In genomic region chr1:160342520-160342919, GRCh38 we compare ENCODE assay signal across 8 cellular contexts. TPM values are rescaled to one million over a fixed set of nuclear protein-coding genes. Genes with fewer than 3 reads are reported as not detected.
A peak's percentile ranks its signal among the peaks of the same experiment; 100 is the strongest.
DNase-seq lines count a peak whose midpoint lies in the region; ATAC-seq, FAIRE-seq and TF ChIP-seq lines count a peak whose summit lies in the region.

No MANE protein-coding gene starts in this region.

- peak overlapping the region; percentile 99 for H3K4ac ChIP-seq in IMR-90 (ENCODE audit: low read depth, low read length)

- no peak for TF ChIP-seq POLR2A in IMR-90 (IDR thresholded peaks at IDR 0.05; ENCODE audit: low read depth, low read length)
- TF ChIP-seq POLR2A in K562 (conservative IDR thresholded peaks at IDR 0.05), result no peak

- DNase-seq in BE2C (no peak), IMR-90 (no peak), K562 (ENCODE audit: extremely low read depth in 1 of 4, low spot score in 3 of 4) (peak in 1 of 4 experiments; percentile 24), kidney tubule cell (ENCODE audit: low spot score) (peak; percentile 30), thoracic aorta (ENCODE audit: low spot score) (no peak), COLO829 (ENCODE audit: low spot score) (no peak), SKM-1 treated with dmso at 0.1 percent for 144 hours (lab: John Stamatoyannopoulos, UW; ENCODE audit: unreplicated experiment) (no peak), MV-4-11 (lab: John Stamatoyannopoulos, UW) (no peak)

- dilution Hi-C loops in IMR-90 (cut with HindIII; ENCODE audit: low sequenced_read_pairs, unreplicated experiment), result no loop called here

- in situ Hi-C loops in IMR-90 (cut with MboI; ENCODE audit: low sequenced_read_pairs) (no loop called here), K562 (cut with MboI) (no loop called here)

- H3K4me1 ChIP-seq in BE2C, result no peaks in the 10 kb centered on the region
- peaks cover 3% of the 10 kb centered on the region for H3K4me1 ChIP-seq in IMR-90 (ENCODE audit: control insufficient read depth, insufficient read depth, low read length)
- peaks cover 0 to 14% of the 10 kb centered on the region in 2 experiments; a peak in 2 of 5 replicates for H3K4me1 ChIP-seq in K562 (replicated peaks in 1 of 2; ENCODE audit: control insufficient read depth in 2 of 2, insufficient read depth in 2 of 2, low read length in 2 of 2)
- H3K4me1 ChIP-seq in thoracic aorta (ENCODE audit: control insufficient read depth in 1 of 2, low read depth in 2 of 2), result peaks cover 19 to 30% of the 10 kb centered on the region in 2 donors

- POLR2A ChIA-PET in IMR-90 (lab: Charles Lee; ENCODE audit: unreplicated experiment) (no interaction called here), K562 (lab: Yijun Ruan, JAX) (interaction anchor here (0.6 to 1.3 kb wide), 5 partner anchors 8 to 14 kb away, joined by 3 to 5 read pairs (median 3); no protein-coding TSS in a partner anchor)

- peaks cover 35% of the 10 kb centered on the region for H4K20me1 ChIP-seq in IMR-90 (ENCODE audit: insufficient read depth, low read length)
- no peaks in the 10 kb centered on the region for H4K20me1 ChIP-seq in K562 (replicated peaks; ENCODE audit: control insufficient read depth, insufficient read depth, low read length)

- H2BK20ac ChIP-seq in IMR-90 (ENCODE audit: low read depth, low read length), result no peak overlapping the region

- peak overlapping the region; percentile 86 for H4K5ac ChIP-seq in IMR-90 (ENCODE audit: low read depth, low read length)

- peak overlapping the region; percentile 92 for H3K4me2 ChIP-seq in IMR-90 (ENCODE audit: low read depth, low read length)
- H3K4me2 ChIP-seq in K562 (ENCODE audit: insufficient read depth, low read length), result peak overlapping the region; percentile 98

- peak overlapping the region; percentile 100 for H2AK9ac ChIP-seq in IMR-90 (replicated peaks; ENCODE audit: low read depth, low read length, poor library complexity)

- peaks cover 12 to 61% of the 10 kb centered on the region in 2 experiments; a peak in 2 of 4 replicates for H3K79me1 ChIP-seq in IMR-90 (ENCODE audit: low read depth in 1 of 2, low read length in 2 of 2)

- H3K27me3 ChIP-seq in BE2C (no peaks in the 10 kb centered on the region), IMR-90 (ENCODE audit: control insufficient read depth, insufficient read depth, low read length) (no peaks in the 10 kb centered on the region), K562 (ENCODE audit: control insufficient read depth in 2 of 2, insufficient read depth in 2 of 2, low read length in 2 of 2) (no peaks in the 10 kb centered on the region), thoracic aorta (replicated peaks; ENCODE audit: insufficient read depth) (no peaks in the 10 kb centered on the region)

- peak overlapping the region; percentile 97 for H2AFZ ChIP-seq in IMR-90 (replicated peaks; ENCODE audit: low read length, poor library complexity)
- H2AFZ ChIP-seq in K562 (ENCODE audit: low read depth, low read length), result peak overlapping the region; percentile 96

- peak overlapping the region; percentile 97 for H3K56ac ChIP-seq in IMR-90 (ENCODE audit: extremely low read depth, insufficient read depth, low read length)

- intact Hi-C loops in IMR-90 (cut with micrococcal nuclease) (no loop called here), K562 (cut with micrococcal nuclease) (no loop called here)

- peaks cover 71% of the 10 kb centered on the region for H3K79me2 ChIP-seq in K562 (ENCODE audit: control insufficient read depth, insufficient read depth, low read length)

- H3K9me1 ChIP-seq in IMR-90 (ENCODE audit: insufficient read depth, low read length) (no peaks in the 10 kb centered on the region), K562 (ENCODE audit: control insufficient read depth, insufficient read depth, low read length) (no peaks in the 10 kb centered on the region)

- H3K9ac ChIP-seq in IMR-90 (ENCODE audit: low read depth, low read length) (peak overlapping the region; percentile 100), K562 (ENCODE audit: insufficient read depth in 1 of 2, low read depth in 2 of 2, low read length in 2 of 2) (peak overlapping the region; percentile 99 to 100)

- peak; percentile 19 for ATAC-seq in IMR-90 (ENCODE audit: low read depth)
- ATAC-seq in K562, result peak; percentile 27
- peak; percentile 37 for ATAC-seq in thoracic aorta (ENCODE audit: insufficient number of reproducible peaks, low FRiP score, low read depth)

- H4K91ac ChIP-seq in IMR-90 (ENCODE audit: insufficient read depth, low read depth, low read length), result peak overlapping the region; percentile 95

- peak overlapping the region; percentile 94 to 99 for H4K8ac ChIP-seq in IMR-90 (ENCODE audit: low read depth in 2 of 2, low read length in 2 of 2)

- peak overlapping the region; percentile 66 for H3K18ac ChIP-seq in IMR-90 (ENCODE audit: low read depth, low read length)

- peak overlapping the region; percentile 99 for H3K27ac ChIP-seq in IMR-90 (ENCODE audit: insufficient read depth, low read length)
- H3K27ac ChIP-seq in K562 (ENCODE audit: extremely low read depth, low read depth, low read length), result peak overlapping the region; percentile 96
- peak overlapping the region; percentile 86 to 88 for H3K27ac ChIP-seq in thoracic aorta

- H3K36me3 ChIP-seq in BE2C, result peaks cover 29% of the 10 kb centered on the region
- peaks cover 12% of the 10 kb centered on the region for H3K36me3 ChIP-seq in IMR-90 (ENCODE audit: control insufficient read depth, insufficient read depth, low read length)
- H3K36me3 ChIP-seq in K562 (ENCODE audit: control insufficient read depth, insufficient read depth, low read length), result peaks cover 67% of the 10 kb centered on the region
- peaks cover 23% of the 10 kb centered on the region for H3K36me3 ChIP-seq in thoracic aorta

- peak; percentile 15 for FAIRE-seq in K562 (lab: Jason Lieb, UNC)

- TF ChIP-seq RAD21 in IMR-90 (IDR thresholded peaks at IDR 0.05; ENCODE audit: low read length) (no peak), K562 (CRISPR knock-in tag; conservative IDR thresholded peaks at IDR 0.05 in 1 of 2, IDR thresholded peaks at IDR 0.05 in 1 of 2) (no peak)

- H3K23ac ChIP-seq in IMR-90 (ENCODE audit: low read depth, low read length), result peak overlapping the region; percentile 98

- no peak overlapping the region for H2BK15ac ChIP-seq in IMR-90 (ENCODE audit: low read depth, low read length)

- H2AK5ac ChIP-seq in IMR-90 (ENCODE audit: low read depth, low read length), result peak overlapping the region; percentile 83

- H2BK5ac ChIP-seq in IMR-90 (ENCODE audit: low read depth, low read length, poor library complexity, severe bottlenecking), result peak overlapping the region; percentile 92

- 0% methylated on average over 1 of the region's 7 CpGs; no CpG with 5 or more reads in 1 of the 2 experiments for WGBS in IMR-90 (ENCODE audit: extremely low coverage in 2 of 2, insufficient read length in 1 of 2), 2 experiments
- WGBS in K562 (ENCODE audit: insufficient coverage, low coverage, missing lambda C conversion rate), result 0% methylated on average over 7 of the region's 7 CpGs

- H3K9me3 ChIP-seq in BE2C (no peaks in the 10 kb centered on the region), IMR-90 (ENCODE audit: control insufficient read depth, insufficient read depth, low read length) (no peaks in the 10 kb centered on the region), K562 (replicated peaks; ENCODE audit: control insufficient read depth, insufficient read depth, low read depth, low read length) (no peaks in the 10 kb centered on the region), thoracic aorta (no peaks in the 10 kb centered on the region)

- no peak for TF ChIP-seq EP300 in K562 (IDR thresholded peaks at IDR 0.05; ENCODE audit: low read length)

- peak overlapping the region; percentile 97 for H3K4me3 ChIP-seq in BE2C (ENCODE audit: low read depth, low read length)
- peak overlapping the region; percentile 71 for H3K4me3 ChIP-seq in IMR-90 (ENCODE audit: insufficient read depth, low read depth, low read length)
- peak overlapping the region; percentile 74 for H3K4me3 ChIP-seq in K562
- peak overlapping the region; percentile 71 for H3K4me3 ChIP-seq in thoracic aorta

- TF ChIP-seq CTCF in BE2C (IDR thresholded peaks at IDR 0.05; ENCODE audit: low read depth, low read length) (no peak), IMR-90 (conservative IDR thresholded peaks at IDR 0.05; ENCODE audit: low read depth, low read length) (no peak), K562 (IDR thresholded peaks at IDR 0.05 in 2 of 3, conservative IDR thresholded peaks at IDR 0.05 in 1 of 3; ENCODE audit: insufficient read depth in 2 of 3, low read depth in 1 of 3, low read length in 3 of 3) (no peak), thoracic aorta (IDR thresholded peaks at IDR 0.05) (no peak)

- peak overlapping the region; percentile 53 for H2BK120ac ChIP-seq in IMR-90 (ENCODE audit: low read depth, low read length)

- BruUV-seq in IMR-90 (replicated peaks; lab: Mats Ljungman, UMichigan), result TSS peak; percentile 92
- BruUV-seq in K562 (replicated peaks; lab: Mats Ljungman, UMichigan), result no TSS peak

- CTCF ChIA-PET in IMR-90 (lab: Yijun Ruan, JAX), result no interaction called here
- CTCF ChIA-PET in K562 (lab: Yijun Ruan, JAX; ENCODE audit: low intra/inter-chr PET ratio), result no interaction called here

- peak overlapping the region; percentile 100 for H3K14ac ChIP-seq in IMR-90 (replicated peaks; ENCODE audit: low read depth, low read length)

RNA-seq across cellular contexts. Expression of gene COPA, which starts 0.5 kb away (rescaled TPM):
- polyA plus RNA-seq in BE2C (2012; ENCODE audit: insufficient read depth, insufficient read length, low read depth), result 90.3 TPM
- 377 and 436 TPM in 2 replicates for total RNA-seq in IMR-90 (2012; rRNA removed)
- polyA plus RNA-seq in IMR-90 (2012; rRNA removed), result 201 and 204 TPM in 2 replicates
- polyA plus RNA-seq in IMR-90 (2012; cell fraction: cytosol; rRNA removed), result 82.2 and 103 TPM in 2 replicates
- 78.3 and 211 TPM in 2 replicates for polyA plus RNA-seq in IMR-90 (2012; cell fraction: nucleus; rRNA removed; ENCODE audit: low replicate concordance)
- total RNA-seq in K562 (2011; cell fraction: chromatin; rRNA removed; ENCODE audit: low replicate concordance), result 224 and 416 TPM in 2 replicates
- 117 and 133 TPM in 2 replicates for total RNA-seq in K562 (2011; cell fraction: nucleolus; rRNA removed)
- 151 and 175 TPM in 2 replicates for total RNA-seq in K562 (2011; cell fraction: nucleoplasm; rRNA removed)
- total RNA-seq in K562 (2014; rRNA removed), result 93.5 and 121 TPM in 2 replicates
- total RNA-seq in K562 (2014; rRNA removed; fragmentation: Illumina TruSeq; extraction: Trizol), result 79.9 and 92.1 TPM in 2 replicates
- 73.1 and 80.7 TPM in 2 replicates for total RNA-seq in K562 (2015; rRNA removed; fragmentation: Illumina TruSeq; extraction: Trizol)
- 102 and 110 TPM in 2 replicates for total RNA-seq in K562 (2021)
- polyA plus RNA-seq in K562 (2011; rRNA removed), result 222 and 236 TPM in 2 replicates
- polyA plus RNA-seq in K562 (2011; cell fraction: cytosol; rRNA removed), result 140 and 207 TPM in 2 replicates
- 79.0 and 109 TPM in 2 replicates for polyA plus RNA-seq in K562 (2011; cell fraction: nucleus; rRNA removed)
- polyA plus RNA-seq in K562 (2012), result 107 and 187 TPM in 2 replicates
- 119 and 154 TPM in 2 replicates for polyA plus RNA-seq in K562 (2014; fragmentation: Illumina TruSeq; extraction: Trizol)
- 100 to 1,000 TPM in 1 of 2 experiments, 10 to 100 TPM in 1; 49.8 to 123 TPM for polyA plus RNA-seq in K562 (2014; fragmentation: Nextera tagmentation; extraction: Ambion mirVana)
- 99.5 and 125 TPM in 2 replicates for polyA plus RNA-seq in K562 (2014; rRNA removed)
- polyA minus RNA-seq in K562 (2011; rRNA and poly(A)+ RNA removed), result 382 and 419 TPM in 2 replicates
- 161 and 169 TPM in 2 replicates for polyA minus RNA-seq in K562 (2011; cell fraction: cytosol; rRNA and poly(A)+ RNA removed)
- polyA minus RNA-seq in K562 (2011; cell fraction: nucleus; rRNA and poly(A)+ RNA removed), result 73.5 and 122 TPM in 2 replicates
- 100 to 1,000 TPM; 114 to 162 TPM for total RNA-seq in thoracic aorta

RNA-seq across cellular contexts. Expression of gene NCSTN, which starts 0.7 kb away (rescaled TPM):
- polyA plus RNA-seq in BE2C (2012; ENCODE audit: insufficient read depth, insufficient read length, low read depth), result 108 TPM
- total RNA-seq in IMR-90 (2012; rRNA removed) (46.7 and 60.2 TPM in 2 replicates), K562 (2014; rRNA removed) (21.3 and 27.3 TPM in 2 replicates), K562 (2014; rRNA removed; fragmentation: Illumina TruSeq; extraction: Trizol) (34.9 and 35.8 TPM in 2 replicates), K562 (2015; rRNA removed; fragmentation: Illumina TruSeq; extraction: Trizol) (37.2 and 42.3 TPM in 2 replicates), K562 (2021) (54.1 and 57.9 TPM in 2 replicates), thoracic aorta (10 to 100 TPM; 49.4 to 67.1 TPM)
- polyA plus RNA-seq in IMR-90 (2012; rRNA removed) (182 and 194 TPM in 2 replicates), K562 (2011; rRNA removed) (64.3 and 104 TPM in 2 replicates), K562 (2014; fragmentation: Illumina TruSeq; extraction: Trizol) (75.9 and 91.1 TPM in 2 replicates), K562 (2014; fragmentation: Nextera tagmentation; extraction: Ambion mirVana) (10 to 100 TPM; 46.0 to 68.7 TPM), K562 (2014; rRNA removed) (55.3 and 60.7 TPM in 2 replicates)
- 91.0 and 111 TPM in 2 replicates for polyA plus RNA-seq in IMR-90 (2012; cell fraction: cytosol; rRNA removed)
- 133 and 187 TPM in 2 replicates for polyA plus RNA-seq in IMR-90 (2012; cell fraction: nucleus; rRNA removed; ENCODE audit: low replicate concordance)
- 203 and 289 TPM in 2 replicates for total RNA-seq in K562 (2011; cell fraction: chromatin; rRNA removed; ENCODE audit: low replicate concordance)
- 237 and 279 TPM in 2 replicates for total RNA-seq in K562 (2011; cell fraction: nucleolus; rRNA removed)
- total RNA-seq in K562 (2011; cell fraction: nucleoplasm; rRNA removed), result 253 and 291 TPM in 2 replicates
- 103 and 114 TPM in 2 replicates for polyA plus RNA-seq in K562 (2011; cell fraction: cytosol; rRNA removed)
- 178 and 195 TPM in 2 replicates for polyA plus RNA-seq in K562 (2011; cell fraction: nucleus; rRNA removed)
- polyA plus RNA-seq in K562 (2012), result 46.6 and 93.0 TPM in 2 replicates
- 85.4 and 89.2 TPM in 2 replicates for polyA minus RNA-seq in K562 (2011; rRNA and poly(A)+ RNA removed)
- polyA minus RNA-seq in K562 (2011; cell fraction: cytosol; rRNA and poly(A)+ RNA removed), result 40.9 and 45.8 TPM in 2 replicates
- polyA minus RNA-seq in K562 (2011; cell fraction: nucleus; rRNA and poly(A)+ RNA removed), result 56.5 and 78.1 TPM in 2 replicates

RNA-seq across cellular contexts. Expression of gene NHLH1, which starts 24.4 kb away (rescaled TPM):
- polyA plus RNA-seq in BE2C (2012; ENCODE audit: insufficient read depth, insufficient read length, low read depth), result 4.6 TPM
- total RNA-seq in IMR-90 (2012; rRNA removed) (not detected in 2 replicates), K562 (2014; rRNA removed) (0.09 and 0.16 TPM in 2 replicates), K562 (2014; rRNA removed; fragmentation: Illumina TruSeq; extraction: Trizol) (0.33 and 0.35 TPM in 2 replicates), K562 (2015; rRNA removed; fragmentation: Illumina TruSeq; extraction: Trizol) (not detected in 2 replicates), K562 (2021) (0.78 and 0.84 TPM in 2 replicates), thoracic aorta (under 1 TPM in 1 of 2 donors, not detected in 1; 0.14 TPM)
- polyA plus RNA-seq in IMR-90 (2012; rRNA removed) (0.14 and 0.26 TPM in 2 replicates), K562 (2011; rRNA removed) (0.29 and 0.57 TPM in 2 replicates), K562 (2014; fragmentation: Illumina TruSeq; extraction: Trizol) (0.88 and 1.0 TPM in 2 replicates), K562 (2014; fragmentation: Nextera tagmentation; extraction: Ambion mirVana) (under 1 TPM; 0.20 to 0.37 TPM), K562 (2014; rRNA removed) (1.3 and 1.4 TPM in 2 replicates)
- 0.02 and 0.04 TPM in 2 replicates for polyA plus RNA-seq in IMR-90 (2012; cell fraction: cytosol; rRNA removed)
- polyA plus RNA-seq in IMR-90 (2012; cell fraction: nucleus; rRNA removed; ENCODE audit: low replicate concordance), result 0.73 and 0.82 TPM in 2 replicates
- total RNA-seq in K562 (2011; cell fraction: chromatin; rRNA removed; ENCODE audit: low replicate concordance), result 1.5 and 2.6 TPM in 2 replicates
- 1.3 and 2.0 TPM in 2 replicates for total RNA-seq in K562 (2011; cell fraction: nucleolus; rRNA removed)
- 2.5 and 2.9 TPM in 2 replicates for total RNA-seq in K562 (2011; cell fraction: nucleoplasm; rRNA removed)
- 0.40 and 0.71 TPM in 2 replicates for polyA plus RNA-seq in K562 (2011; cell fraction: cytosol; rRNA removed)
- 1.2 and 1.4 TPM in 2 replicates for polyA plus RNA-seq in K562 (2011; cell fraction: nucleus; rRNA removed)
- polyA plus RNA-seq in K562 (2012), result 0.31 and 1.6 TPM in 2 replicates
- 0.21 and 0.25 TPM in 2 replicates for polyA minus RNA-seq in K562 (2011; rRNA and poly(A)+ RNA removed)
- 0.46 TPM in 1 of 2 replicates, not detected in the other for polyA minus RNA-seq in K562 (2011; cell fraction: cytosol; rRNA and poly(A)+ RNA removed)
- 0.40 and 0.78 TPM in 2 replicates for polyA minus RNA-seq in K562 (2011; cell fraction: nucleus; rRNA and poly(A)+ RNA removed)

RNA-seq across cellular contexts. Expression of gene PEX19, which starts 57.6 kb away (rescaled TPM):
- 36.0 TPM for polyA plus RNA-seq in BE2C (2012; ENCODE audit: insufficient read depth, insufficient read length, low read depth)
- total RNA-seq in IMR-90 (2012; rRNA removed), result 43.3 and 67.7 TPM in 2 replicates
- polyA plus RNA-seq in IMR-90 (2012; rRNA removed), result 37.7 and 44.5 TPM in 2 replicates
- polyA plus RNA-seq in IMR-90 (2012; cell fraction: cytosol; rRNA removed), result 17.5 and 21.9 TPM in 2 replicates
- polyA plus RNA-seq in IMR-90 (2012; cell fraction: nucleus; rRNA removed; ENCODE audit: low replicate concordance), result 14.2 and 38.0 TPM in 2 replicates
- total RNA-seq in K562 (2011; cell fraction: chromatin; rRNA removed; ENCODE audit: low replicate concordance), result 77.5 and 114 TPM in 2 replicates
- total RNA-seq in K562 (2011; cell fraction: nucleolus; rRNA removed), result 65.7 and 66.1 TPM in 2 replicates
- 63.5 and 65.6 TPM in 2 replicates for total RNA-seq in K562 (2011; cell fraction: nucleoplasm; rRNA removed)
- total RNA-seq in K562 (2014; rRNA removed), result 35.6 and 36.5 TPM in 2 replicates
- total RNA-seq in K562 (2014; rRNA removed; fragmentation: Illumina TruSeq; extraction: Trizol), result 44.5 and 51.3 TPM in 2 replicates
- total RNA-seq in K562 (2015; rRNA removed; fragmentation: Illumina TruSeq; extraction: Trizol), result 35.6 and 37.3 TPM in 2 replicates
- 60.2 and 64.9 TPM in 2 replicates for total RNA-seq in K562 (2021)
- polyA plus RNA-seq in K562 (2011; rRNA removed), result 70.2 and 91.6 TPM in 2 replicates
- 30.5 and 46.0 TPM in 2 replicates for polyA plus RNA-seq in K562 (2011; cell fraction: cytosol; rRNA removed)
- polyA plus RNA-seq in K562 (2011; cell fraction: nucleus; rRNA removed), result 65.1 and 108 TPM in 2 replicates
- polyA plus RNA-seq in K562 (2012), result 32.2 and 50.3 TPM in 2 replicates
- 51.9 and 59.8 TPM in 2 replicates for polyA plus RNA-seq in K562 (2014; fragmentation: Illumina TruSeq; extraction: Trizol)
- 100 to 1,000 TPM in 1 of 2 experiments, 10 to 100 TPM in 1; 81.2 to 103 TPM for polyA plus RNA-seq in K562 (2014; fragmentation: Nextera tagmentation; extraction: Ambion mirVana)
- 32.5 and 33.7 TPM in 2 replicates for polyA plus RNA-seq in K562 (2014; rRNA removed)
- polyA minus RNA-seq in K562 (2011; rRNA and poly(A)+ RNA removed), result 88.3 and 89.0 TPM in 2 replicates
- 17.8 and 19.0 TPM in 2 replicates for polyA minus RNA-seq in K562 (2011; cell fraction: cytosol; rRNA and poly(A)+ RNA removed)
- 39.7 and 59.8 TPM in 2 replicates for polyA minus RNA-seq in K562 (2011; cell fraction: nucleus; rRNA and poly(A)+ RNA removed)
- 10 to 100 TPM; 42.8 to 45.4 TPM for total RNA-seq in thoracic aorta

RNA-seq across cellular contexts. Expression of gene VANGL2, which starts 57.8 kb away (rescaled TPM):
- 15.4 TPM for polyA plus RNA-seq in BE2C (2012; ENCODE audit: insufficient read depth, insufficient read length, low read depth)
- 0.28 and 0.36 TPM in 2 replicates for total RNA-seq in IMR-90 (2012; rRNA removed)
- polyA plus RNA-seq in IMR-90 (2012; rRNA removed), result 3.2 and 3.6 TPM in 2 replicates
- 1.3 and 2.4 TPM in 2 replicates for polyA plus RNA-seq in IMR-90 (2012; cell fraction: cytosol; rRNA removed)
- polyA plus RNA-seq in IMR-90 (2012; cell fraction: nucleus; rRNA removed; ENCODE audit: low replicate concordance), result 6.1 and 8.1 TPM in 2 replicates
- 3.7 and 6.1 TPM in 2 replicates for total RNA-seq in K562 (2011; cell fraction: chromatin; rRNA removed; ENCODE audit: low replicate concordance)
- total RNA-seq in K562 (2011; cell fraction: nucleolus; rRNA removed), result 3.4 and 4.8 TPM in 2 replicates
- 6.5 and 8.4 TPM in 2 replicates for total RNA-seq in K562 (2011; cell fraction: nucleoplasm; rRNA removed)
- total RNA-seq in K562 (2014; rRNA removed), result 0.82 and 1.1 TPM in 2 replicates
- total RNA-seq in K562 (2014; rRNA removed; fragmentation: Illumina TruSeq; extraction: Trizol), result 0.95 and 1.1 TPM in 2 replicates
- total RNA-seq in K562 (2015; rRNA removed; fragmentation: Illumina TruSeq; extraction: Trizol), result 0.98 and 1.1 TPM in 2 replicates
- total RNA-seq in K562 (2021), result 3.4 and 3.8 TPM in 2 replicates
- polyA plus RNA-seq in K562 (2011; rRNA removed), result 4.0 and 4.4 TPM in 2 replicates
- 6.2 and 6.4 TPM in 2 replicates for polyA plus RNA-seq in K562 (2011; cell fraction: cytosol; rRNA removed)
- polyA plus RNA-seq in K562 (2011; cell fraction: nucleus; rRNA removed), result 7.2 and 10.3 TPM in 2 replicates
- 2.0 and 3.4 TPM in 2 replicates for polyA plus RNA-seq in K562 (2012)
- polyA plus RNA-seq in K562 (2014; fragmentation: Illumina TruSeq; extraction: Trizol), result 3.5 TPM in 2 replicates
- under 1 TPM; 0.28 to 0.42 TPM for polyA plus RNA-seq in K562 (2014; fragmentation: Nextera tagmentation; extraction: Ambion mirVana)
- 3.7 and 3.9 TPM in 2 replicates for polyA plus RNA-seq in K562 (2014; rRNA removed)
- polyA minus RNA-seq in K562 (2011; rRNA and poly(A)+ RNA removed), result 2.5 and 3.3 TPM in 2 replicates
- 1.5 and 2.5 TPM in 2 replicates for polyA minus RNA-seq in K562 (2011; cell fraction: cytosol; rRNA and poly(A)+ RNA removed)
- polyA minus RNA-seq in K562 (2011; cell fraction: nucleus; rRNA and poly(A)+ RNA removed), result 1.1 and 1.3 TPM in 2 replicates
- 1 to 10 TPM in 1 of 2 donors, under 1 TPM in 1; 0.27 to 1.3 TPM for total RNA-seq in thoracic aorta
